In the genomic region with DNA sequence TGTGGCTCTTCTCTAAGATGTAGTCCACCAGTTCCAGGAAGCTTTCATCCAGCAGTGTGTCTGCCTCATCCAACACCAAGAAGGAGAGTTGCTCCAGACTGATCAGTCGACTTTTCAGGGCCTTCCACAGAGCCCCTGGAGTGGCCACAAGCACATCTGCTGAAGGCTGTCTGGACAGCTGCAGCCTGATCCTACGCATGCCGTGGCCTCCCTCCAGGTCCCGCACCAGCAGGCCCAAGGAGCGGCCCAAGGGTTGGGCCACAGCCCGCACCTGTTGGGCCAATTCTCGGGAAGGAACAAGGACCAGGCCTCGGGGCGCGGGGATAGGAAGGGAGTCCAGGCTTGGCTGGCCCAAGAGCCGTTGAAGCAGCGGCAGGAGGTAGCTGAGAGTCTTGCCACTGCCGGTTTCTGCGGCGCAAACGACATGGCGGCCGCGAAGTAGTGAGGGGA, we compare ENCODE assay signal across 9 cellular contexts. TPM values are rescaled to one million over a fixed set of nuclear protein-coding genes. Genes with fewer than 3 reads are reported as not detected.
A peak's percentile ranks its signal among the peaks of the same experiment; 100 is the strongest.
DNase-seq lines count a peak whose midpoint lies in the region; ATAC-seq, FAIRE-seq and TF ChIP-seq lines count a peak whose summit lies in the region.
"Had no signal": no experiment of that assay in that cellular context is flagged by ENCODE, and none has a peak within 500 bp of the region (broad histone marks: within the 10 kb centered on the region; RNA-seq: fewer than 3 reads in every experiment).

No MANE protein-coding gene starts in this region.

- H3K36me3 ChIP-seq in HUES48 (ENCODE audit: control insufficient read depth, insufficient read depth, low read length), result peaks cover 29% of the 10 kb centered on the region
- peaks cover 3% of the 10 kb centered on the region for H3K36me3 ChIP-seq in bronchial epithelial cell (ENCODE audit: control insufficient read depth, insufficient read depth, low read length)

- H3K4me1 Mint-ChIP-seq in mesothelial cell of epicardium, result peaks cover 20% of the 10 kb centered on the region

- H3K27me3 Mint-ChIP-seq in mesothelial cell of epicardium (ENCODE audit: low read depth), result peaks cover 2% of the 10 kb centered on the region

- peak overlapping the region; percentile 95 for H3K9ac ChIP-seq in HUES48 (ENCODE audit: low read depth, low read length)

- no peaks in the 10 kb centered on the region for H3K9me3 Mint-ChIP-seq in mesothelial cell of epicardium

- no peak for FAIRE-seq in bronchial epithelial cell (lab: Jason Lieb, UNC)

- H3K4me1 ChIP-seq in HUES48 (ENCODE audit: control insufficient read depth, insufficient read depth, low read length), result peaks cover 7% of the 10 kb centered on the region

- H3K4me3 ChIP-seq in HUES48 (ENCODE audit: low read depth, low read length) (peak overlapping the region; percentile 96), bronchial epithelial cell (ENCODE audit: low read depth, low read length) (peak overlapping the region; percentile 96)

- TF ChIP-seq CTCF in bronchial epithelial cell (IDR thresholded peaks at IDR 0.05; ENCODE audit: insufficient read depth, low read length, severe bottlenecking), result no peak
- no peak for TF ChIP-seq CTCF in mesothelial cell of epicardium (IDR thresholded peaks at IDR 0.05; ENCODE audit: unreplicated experiment)

- ATAC-seq in GM18519 (IDR thresholded peaks at IDR 0.05; ENCODE audit: low FRiP score, unreplicated experiment) (peak; percentile 14), GM18498 (IDR thresholded peaks at IDR 0.05; ENCODE audit: unreplicated experiment) (no peak)

- H3K9me3 ChIP-seq in HUES48 (ENCODE audit: control insufficient read depth, insufficient read depth, low read length), result no peaks in the 10 kb centered on the region

- H3K27me3 ChIP-seq in HUES48 (ENCODE audit: control insufficient read depth, insufficient read depth, low read length) (no peaks in the 10 kb centered on the region), bronchial epithelial cell (ENCODE audit: control insufficient read depth, insufficient read depth, low read length) (no peaks in the 10 kb centered on the region)

- H3K27ac Mint-ChIP-seq in mesothelial cell of epicardium, result peak overlapping the region; percentile 99

- peak overlapping the region; percentile 96 for H3K27ac ChIP-seq in HUES48 (ENCODE audit: low read depth, low read length)

- peak overlapping the region; percentile 91 for H3K4me3 Mint-ChIP-seq in mesothelial cell of epicardium

- DNase-seq in bronchial epithelial cell (ENCODE audit: low read depth), result no peak
- DNase-seq in mesothelial cell of epicardium (ENCODE audit: low spot score in 2 of 2, unreplicated experiment in 2 of 2), result no peak
- no peak for DNase-seq in UCSD-AML1 (lab: John Stamatoyannopoulos, UW; ENCODE audit: unreplicated experiment)
- DNase-seq in C1 segment of cervical spinal cord (lab: John Stamatoyannopoulos, UW), result no peak
- no peak for DNase-seq in AG08395 (ENCODE audit: low spot score)

- H3K36me3 Mint-ChIP-seq in mesothelial cell of epicardium, result peaks cover 12% of the 10 kb centered on the region

RNA-seq across cellular contexts. Expression of gene DDX28, which starts 0.7 kb away (rescaled TPM):
- total RNA-seq in bronchial epithelial cell, result 10.9 and 16.3 TPM in 2 replicates
- 11.8 to 12.5 TPM (median 11.9 TPM) in 3 replicates for total RNA-seq in mesothelial cell of epicardium

RNA-seq across cellular contexts. Expression of gene DUS2, which starts 0.8 kb away (rescaled TPM):
- total RNA-seq in bronchial epithelial cell (23.7 and 24.1 TPM in 2 replicates), mesothelial cell of epicardium (18.1 to 20.8 TPM (median 19.4 TPM) in 3 replicates)

RNA-seq across cellular contexts. Expression of gene DPEP2NB, which starts 6.6 kb away (rescaled TPM):
- total RNA-seq in bronchial epithelial cell, result not detected in 2 replicates
- not detected in 3 replicates for total RNA-seq in mesothelial cell of epicardium
- total RNA-seq: RPMI7951 had no signal

RNA-seq across cellular contexts. Expression of gene DPEP2, which starts 23.0 kb away (rescaled TPM):
- total RNA-seq in bronchial epithelial cell (not detected in 2 replicates), mesothelial cell of epicardium (not detected in 3 replicates)
- total RNA-seq: RPMI7951 had no signal

RNA-seq across cellular contexts. Expression of gene DPEP3, which starts 42.0 kb away (rescaled TPM):
- total RNA-seq in bronchial epithelial cell (not detected in 2 replicates), mesothelial cell of epicardium (not detected in 3 replicates)
- total RNA-seq: RPMI7951 had no signal
